ENCODE assay signal across 1 cellular context in genomic region chr10:78029294-78030226, GRCh38.
TF ChIP-seq lines count a peak whose summit lies in the region.

Gene POLR3A (minus strand): TSS chr10:78029515. CDS start chr10:78029407, 108 bp downstream.

TF ChIP-seq in K562, 482 proteins besides CTCF, POLR2A, EP300 and RAD21 (continued from another document and continues in another):
- TF ChIP-seq, protein P1, sequence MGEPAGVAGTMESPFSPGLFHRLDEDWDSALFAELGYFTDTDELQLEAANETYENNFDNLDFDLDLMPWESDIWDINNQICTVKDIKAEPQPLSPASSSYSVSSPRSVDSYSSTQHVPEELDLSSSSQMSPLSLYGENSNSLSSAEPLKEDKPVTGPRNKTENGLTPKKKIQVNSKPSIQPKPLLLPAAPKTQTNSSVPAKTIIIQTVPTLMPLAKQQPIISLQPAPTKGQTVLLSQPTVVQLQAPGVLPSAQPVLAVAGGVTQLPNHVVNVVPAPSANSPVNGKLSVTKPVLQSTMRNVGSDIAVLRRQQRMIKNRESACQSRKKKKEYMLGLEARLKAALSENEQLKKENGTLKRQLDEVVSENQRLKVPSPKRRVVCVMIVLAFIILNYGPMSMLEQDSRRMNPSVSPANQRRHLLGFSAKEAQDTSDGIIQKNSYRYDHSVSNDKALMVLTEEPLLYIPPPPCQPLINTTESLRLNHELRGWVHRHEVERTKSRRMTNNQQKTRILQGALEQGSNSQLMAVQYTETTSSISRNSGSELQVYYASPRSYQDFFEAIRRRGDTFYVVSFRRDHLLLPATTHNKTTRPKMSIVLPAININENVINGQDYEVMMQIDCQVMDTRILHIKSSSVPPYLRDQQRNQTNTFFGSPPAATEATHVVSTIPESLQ (CRISPR knock-in tag; IDR thresholded peaks at IDR 0.05), result 0 out of 2 replicates have a peak, but pooled peaks have one; percentile 64
- TF ChIP-seq ZBTB8A (IDR thresholded peaks at IDR 0.05; ENCODE audit: partially characterized antibody) (no peak), ZNF133 (CRISPR knock-in tag; IDR thresholded peaks at IDR 0.05) (no peak), NFRKB (IDR thresholded peaks at IDR 0.05; ENCODE audit: low read depth) (peak; percentile 94), E2F1 (CRISPR knock-in tag; IDR thresholded peaks at IDR 0.05) (peak; percentile 35), CBFA2T2 (conservative IDR thresholded peaks at IDR 0.05) (peak; percentile 73), ARID4B (CRISPR knock-in tag; IDR thresholded peaks at IDR 0.05) (peak; percentile 92), ZMIZ1 (IDR thresholded peaks at IDR 0.05; ENCODE audit: low read depth in 2 of 2, low read length in 2 of 2) (no peak), HDAC8 (tag; IDR thresholded peaks at IDR 0.05) (no peak), ZNF384 (IDR thresholded peaks at IDR 0.05; ENCODE audit: low read depth, low read length) (peak; percentile 100), DPF2 (IDR thresholded peaks at IDR 0.05) (peak; percentile 81; the same call in 1 of the 2 replicates), FOXK2 (conservative IDR thresholded peaks at IDR 0.05 in 1 of 2, IDR thresholded peaks at IDR 0.05 in 1 of 2; ENCODE audit: low read depth in 2 of 2) (peak; percentile 97), SIRT6 (IDR thresholded peaks at IDR 0.05; ENCODE audit: low read depth, low read length) (no peak), PHB (CRISPR knock-in tag; IDR thresholded peaks at IDR 0.05) (no peak), E2F8 (IDR thresholded peaks at IDR 0.05; ENCODE audit: low read depth, partially characterized antibody) (peak; percentile 92), RBM17 (IDR thresholded peaks at IDR 0.05; ENCODE audit: borderline replicate concordance, low read depth, low read length) (no peak), NCOA1 (IDR thresholded peaks at IDR 0.05; ENCODE audit: low read depth) (no peak; the same call in 1 of the 2 replicates), ZNF507 (tag; conservative IDR thresholded peaks at IDR 0.05) (no peak), SAFB (IDR thresholded peaks at IDR 0.05; ENCODE audit: borderline replicate concordance, low read depth, low read length) (no peak), EWSR1 (IDR thresholded peaks at IDR 0.05; ENCODE audit: borderline replicate concordance, low read depth, partially characterized antibody) (no peak), RBM22 (IDR thresholded peaks at IDR 0.05; ENCODE audit: low read depth, low read length, poor library complexity, severe bottlenecking) (no peak), ZNF57 (CRISPR knock-in tag; IDR thresholded peaks at IDR 0.05) (peak; percentile 50; the same call in 1 of the 2 replicates), NCOA2 (IDR thresholded peaks at IDR 0.05; ENCODE audit: partially characterized antibody in 2 of 2) (no peak), STAT5A (IDR thresholded peaks at IDR 0.05; ENCODE audit: borderline replicate concordance, low read length) (peak; percentile 13; the same call in 1 of the 2 replicates), TRIM25 (IDR thresholded peaks at IDR 0.05; ENCODE audit: borderline replicate concordance) (no peak), RFX5 (IDR thresholded peaks at IDR 0.05; ENCODE audit: low read depth, low read length) (no peak), MAZ (CRISPR knock-in tag; conservative IDR thresholded peaks at IDR 0.05 in 1 of 2, IDR thresholded peaks at IDR 0.05 in 1 of 2) (peak in 1 of 2 experiments; percentile 6; a peak in 2 of 4 replicates), DMBX1 (CRISPR knock-in tag; IDR thresholded peaks at IDR 0.05; ENCODE audit: borderline replicate concordance) (peak; percentile 57; the same call in 1 of the 2 replicates), TBP (optimal IDR thresholded peaks at IDR 0.05; ENCODE audit: low read depth, low read length) (peak; percentile 68), ZFPM2 (CRISPR knock-in tag; IDR thresholded peaks at IDR 0.05) (no peak), ADNP (tag; IDR thresholded peaks at IDR 0.05) (no peak)
- TF ChIP-seq, protein P2, sequence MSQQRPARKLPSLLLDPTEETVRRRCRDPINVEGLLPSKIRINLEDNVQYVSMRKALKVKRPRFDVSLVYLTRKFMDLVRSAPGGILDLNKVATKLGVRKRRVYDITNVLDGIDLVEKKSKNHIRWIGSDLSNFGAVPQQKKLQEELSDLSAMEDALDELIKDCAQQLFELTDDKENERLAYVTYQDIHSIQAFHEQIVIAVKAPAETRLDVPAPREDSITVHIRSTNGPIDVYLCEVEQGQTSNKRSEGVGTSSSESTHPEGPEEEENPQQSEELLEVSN (IDR thresholded peaks at IDR 0.05; ENCODE audit: borderline replicate concordance in 1 of 2, extremely low read depth in 1 of 2, insufficient read depth in 1 of 2, insufficient read length in 1 of 2, low read depth in 1 of 2, low read length in 1 of 2, poor library complexity in 1 of 2, severe bottlenecking in 1 of 2), result peak; percentile 39 to 77
- TF ChIP-seq, protein P3, sequence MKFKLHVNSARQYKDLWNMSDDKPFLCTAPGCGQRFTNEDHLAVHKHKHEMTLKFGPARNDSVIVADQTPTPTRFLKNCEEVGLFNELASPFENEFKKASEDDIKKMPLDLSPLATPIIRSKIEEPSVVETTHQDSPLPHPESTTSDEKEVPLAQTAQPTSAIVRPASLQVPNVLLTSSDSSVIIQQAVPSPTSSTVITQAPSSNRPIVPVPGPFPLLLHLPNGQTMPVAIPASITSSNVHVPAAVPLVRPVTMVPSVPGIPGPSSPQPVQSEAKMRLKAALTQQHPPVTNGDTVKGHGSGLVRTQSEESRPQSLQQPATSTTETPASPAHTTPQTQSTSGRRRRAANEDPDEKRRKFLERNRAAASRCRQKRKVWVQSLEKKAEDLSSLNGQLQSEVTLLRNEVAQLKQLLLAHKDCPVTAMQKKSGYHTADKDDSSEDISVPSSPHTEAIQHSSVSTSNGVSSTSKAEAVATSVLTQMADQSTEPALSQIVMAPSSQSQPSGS (CRISPR knock-in tag; IDR thresholded peaks at IDR 0.05), result no peak
- TF ChIP-seq, protein P4, sequence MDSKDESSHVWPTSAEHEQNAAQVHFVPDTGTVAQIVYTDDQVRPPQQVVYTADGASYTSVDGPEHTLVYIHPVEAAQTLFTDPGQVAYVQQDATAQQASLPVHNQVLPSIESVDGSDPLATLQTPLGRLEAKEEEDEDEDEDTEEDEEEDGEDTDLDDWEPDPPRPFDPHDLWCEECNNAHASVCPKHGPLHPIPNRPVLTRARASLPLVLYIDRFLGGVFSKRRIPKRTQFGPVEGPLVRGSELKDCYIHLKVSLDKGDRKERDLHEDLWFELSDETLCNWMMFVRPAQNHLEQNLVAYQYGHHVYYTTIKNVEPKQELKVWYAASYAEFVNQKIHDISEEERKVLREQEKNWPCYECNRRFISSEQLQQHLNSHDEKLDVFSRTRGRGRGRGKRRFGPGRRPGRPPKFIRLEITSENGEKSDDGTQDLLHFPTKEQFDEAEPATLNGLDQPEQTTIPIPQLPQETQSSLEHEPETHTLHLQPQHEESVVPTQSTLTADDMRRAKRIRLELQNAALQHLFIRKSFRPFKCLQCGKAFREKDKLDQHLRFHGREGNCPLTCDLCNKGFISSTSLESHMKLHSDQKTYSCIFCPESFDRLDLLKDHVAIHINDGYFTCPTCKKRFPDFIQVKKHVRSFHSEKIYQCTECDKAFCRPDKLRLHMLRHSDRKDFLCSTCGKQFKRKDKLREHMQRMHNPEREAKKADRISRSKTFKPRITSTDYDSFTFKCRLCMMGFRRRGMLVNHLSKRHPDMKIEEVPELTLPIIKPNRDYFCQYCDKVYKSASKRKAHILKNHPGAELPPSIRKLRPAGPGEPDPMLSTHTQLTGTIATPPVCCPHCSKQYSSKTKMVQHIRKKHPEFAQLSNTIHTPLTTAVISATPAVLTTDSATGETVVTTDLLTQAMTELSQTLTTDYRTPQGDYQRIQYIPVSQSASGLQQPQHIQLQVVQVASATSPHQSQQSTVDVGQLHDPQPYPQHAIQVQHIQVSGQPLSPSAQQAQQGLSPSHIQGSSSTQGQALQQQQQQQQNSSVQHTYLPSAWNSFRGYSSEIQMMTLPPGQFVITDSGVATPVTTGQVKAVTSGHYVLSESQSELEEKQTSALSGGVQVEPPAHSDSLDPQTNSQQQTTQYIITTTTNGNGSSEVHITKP (IDR thresholded peaks at IDR 0.05; ENCODE audit: partially characterized antibody), result peak; percentile 56
